8 cellular contexts compared by ENCODE assay signal in genomic region chr1:233614743-233615521, GRCh38. TPM values are rescaled to one million over a fixed set of nuclear protein-coding genes. Genes with fewer than 3 reads are reported as not detected.
DNase-seq lines count a peak whose midpoint lies in the region; ATAC-seq lines count a peak whose summit lies in the region.

No MANE protein-coding gene starts in this region.

- DNase-seq in astrocyte of the hippocampus (ENCODE audit: low read depth, low spot score), result peak; percentile 9
- DNase-seq in left colon, result peak; percentile 34 to 50
- no peak for DNase-seq in DMS114 treated with DMSO at 0.1 percent for 48 hours (lab: John Stamatoyannopoulos, UW; ENCODE audit: unreplicated experiment)
- no peak for DNase-seq in mesenteric fat pad (ENCODE audit: low spot score)
- no peak for DNase-seq in NCI-H187 (lab: John Stamatoyannopoulos, UW)

- ATAC-seq in GM18502 (IDR thresholded peaks at IDR 0.05; ENCODE audit: poor library complexity, unreplicated experiment) (peak; percentile 36), HG02678 (IDR thresholded peaks at IDR 0.05; ENCODE audit: unreplicated experiment) (peak; percentile 46), left colon (peak; percentile 42), HG03565 (IDR thresholded peaks at IDR 0.05; ENCODE audit: unreplicated experiment) (no peak)

- intact Hi-C loops in left colon (cut with DNase I, micrococcal nuclease), result no loop called here

RNA-seq across cellular contexts. Expression of gene KCNK1, which starts 1.0 kb away (rescaled TPM):
- total RNA-seq in left colon, result 10 to 100 TPM; 56.5 to 61.4 TPM
- 2.2 TPM for total RNA-seq in mesenteric fat pad

Comparison
In these comparisons a context has a peak if more than half of its experiments do, and no peak if none do; other contexts are left out.
1. DNase-seq: peak in astrocyte of the hippocampus (single experiment) and left colon (2 of 2); none in DMS114 treated with DMSO at 0.1 percent for 48 hours (single experiment), mesenteric fat pad (single experiment) and NCI-H187 (0 of 2).
2. RNA of gene KCNK1, which starts 1.0 kb away (total RNA-seq): 56.5 to 61.4 TPM in left colon; 2.2 TPM in mesenteric fat pad (single experiment); every median in the first group is over 10 times any median in the second.